ENCODE assay signal across 8 cellular contexts in the genomic region with DNA sequence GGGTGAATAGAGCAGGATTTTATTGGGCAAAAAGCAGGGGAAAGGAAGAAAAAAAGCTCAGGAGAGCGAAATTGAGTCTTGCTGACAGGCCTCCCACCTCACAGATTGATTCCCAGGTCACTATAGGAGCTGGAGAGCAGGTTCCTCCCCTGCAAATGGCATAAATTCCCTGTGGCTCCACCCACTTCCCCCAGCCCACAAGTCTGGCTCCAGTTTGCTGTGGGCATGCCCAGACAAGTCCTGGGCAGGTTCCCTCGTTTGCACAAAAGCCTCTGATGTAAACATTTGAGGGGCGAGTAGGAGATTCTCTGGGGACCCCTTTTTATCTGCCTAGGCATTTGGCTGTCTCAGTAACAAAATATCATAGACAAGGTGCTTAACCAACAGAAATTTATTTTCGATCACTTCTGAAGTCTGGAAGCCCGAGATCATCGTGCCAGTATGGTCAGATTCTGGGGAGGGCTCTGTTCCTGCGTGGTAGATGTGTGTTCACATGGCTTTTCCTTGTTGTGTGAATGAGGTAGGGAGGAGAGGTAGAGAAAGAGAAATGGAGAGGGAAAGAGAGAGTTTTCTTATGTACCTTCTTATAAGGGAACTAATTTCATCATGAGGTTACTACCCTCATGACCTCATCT.
A peak's percentile ranks its signal among the peaks of the same experiment; 100 is the strongest.
DNase-seq lines count a peak whose midpoint lies in the region; ATAC-seq and TF ChIP-seq lines count a peak whose summit lies in the region.

No MANE protein-coding gene starts in this region.

- intact Hi-C loops in OCI-LY7 (cut with micrococcal nuclease; ENCODE audit: unreplicated experiment): no loop called here

- H3K4me1 Mint-ChIP-seq in endothelial cell (ENCODE audit: unreplicated experiment): no peaks in the 10 kb centered on the region

- no peak for TF ChIP-seq CTCF in AG04449 (IDR thresholded peaks at IDR 0.05; ENCODE audit: insufficient read depth, low read length, missing control alignments)
- no peak for TF ChIP-seq CTCF in endothelial cell (IDR thresholded peaks at IDR 0.05; ENCODE audit: unreplicated experiment)
- TF ChIP-seq CTCF in OCI-LY7 (conservative IDR thresholded peaks at IDR 0.05; ENCODE audit: low read length): no peak

- POLR2A ChIA-PET in AG04449 (lab: Yijun Ruan, JAX): no interaction called here
- POLR2A ChIA-PET in OCI-LY7 (lab: Charles Lee): no interaction called here

- no peaks in the 10 kb centered on the region for H3K9me3 Mint-ChIP-seq in endothelial cell (ENCODE audit: unreplicated experiment)

- H3K4me3 Mint-ChIP-seq in endothelial cell (ENCODE audit: unreplicated experiment): no peak overlapping the region

- H3K4me2 ChIP-seq in OCI-LY7 (ENCODE audit: low read length): no peak overlapping the region

- no peaks in the 10 kb centered on the region for H4K20me1 ChIP-seq in OCI-LY7 (ENCODE audit: insufficient read depth, low read length)

- no peaks in the 10 kb centered on the region for H3K27me3 Mint-ChIP-seq in endothelial cell (ENCODE audit: unreplicated experiment)

- no TSS peak for BruUV-seq in OCI-LY7 (replicated peaks; lab: Mats Ljungman, UMichigan)

- DNase-seq in AG04449 (ENCODE audit: low read depth, low spot score) (peak; percentile 2), KBM-7 (peak; percentile 94), dermis microvascular lymphatic vessel endothelial cell (ENCODE audit: low read depth in 2 of 2) (peak; percentile 1 to 78), superior temporal gyrus (ENCODE audit: extremely low spot score) (no peak), endothelial cell (ENCODE audit: low spot score) (no peak), OCI-LY7 (ENCODE audit: low spot score) (no peak)

- ATAC-seq in GM19035 (IDR thresholded peaks at IDR 0.05; ENCODE audit: unreplicated experiment): peak; percentile 80
- ATAC-seq in HG02571 (IDR thresholded peaks at IDR 0.05; ENCODE audit: unreplicated experiment): no peak

- H3K4me1 ChIP-seq in OCI-LY7 (ENCODE audit: insufficient read depth, low read length, poor library complexity, severe bottlenecking): no peaks in the 10 kb centered on the region

- no peaks in the 10 kb centered on the region for H3K9me2 ChIP-seq in OCI-LY7 (ENCODE audit: insufficient read depth, low read length)

- H2AFZ ChIP-seq in OCI-LY7 (ENCODE audit: low read length): no peak overlapping the region

- no peaks in the 10 kb centered on the region for H3K79me2 ChIP-seq in OCI-LY7 (ENCODE audit: insufficient read depth, low read depth, low read length)

- no peaks in the 10 kb centered on the region for H3K36me3 ChIP-seq in OCI-LY7 (ENCODE audit: insufficient read depth, low read length)

- H3K27ac Mint-ChIP-seq in endothelial cell (ENCODE audit: unreplicated experiment): no peak overlapping the region

- no peak overlapping the region for H3K27ac ChIP-seq in OCI-LY7 (ENCODE audit: low read depth, low read length, poor library complexity, severe bottlenecking)

- in situ Hi-C loops in KBM-7 (cut with MboI; ENCODE audit: low pct_unique_long_range_greater_than_20kb, low sequenced_read_pairs): no loop called here

- H3K36me3 Mint-ChIP-seq in endothelial cell (ENCODE audit: low read depth, unreplicated experiment): no peaks in the 10 kb centered on the region

- H3K9me3 ChIP-seq in OCI-LY7 (ENCODE audit: low read length): no peaks in the 10 kb centered on the region

- CTCF ChIA-PET in AG04449 (lab: Yijun Ruan, JAX) (no interaction called here), OCI-LY7 (lab: Charles Lee; ENCODE audit: unreplicated experiment) (no interaction called here)

- H3K4me3 ChIP-seq in AG04449 (ENCODE audit: low read depth, low read length) (no peak overlapping the region), OCI-LY7 (ENCODE audit: low read depth, low read length, poor library complexity, severe bottlenecking) (no peak overlapping the region)

Comparison
In these comparisons a context has a peak if more than half of its experiments do, and no peak if none do; other contexts are left out.
1. DNase-seq: peak in AG04449 (single experiment), KBM-7 (single experiment) and dermis microvascular lymphatic vessel endothelial cell (2 of 2); none in superior temporal gyrus (single experiment), endothelial cell (single experiment) and OCI-LY7 (single experiment).